Comparison of ENCODE assay signal across 18 cellular contexts in the genomic region with DNA sequence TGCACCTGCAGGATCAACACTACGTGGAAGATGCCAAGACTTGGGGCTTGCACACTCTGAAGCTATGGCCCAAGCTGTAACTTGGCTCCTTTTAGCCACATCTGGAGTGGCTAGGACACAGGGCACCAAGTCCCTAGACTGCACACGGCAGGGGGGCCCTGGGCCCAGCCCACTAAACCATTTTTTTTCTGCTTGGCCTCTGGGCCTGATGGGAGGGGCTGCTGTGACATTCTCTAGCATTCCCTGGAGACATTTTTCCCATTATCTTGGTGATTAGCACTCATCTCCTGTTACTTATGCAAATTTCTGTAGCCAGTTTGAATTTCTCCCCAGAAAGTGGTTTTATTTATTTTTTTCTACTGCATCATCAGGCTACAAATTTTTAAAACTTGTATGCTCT.
DNase-seq lines count a peak whose midpoint lies in the region; ATAC-seq and TF ChIP-seq lines count a peak whose summit lies in the region.
"Had no signal": no experiment of that assay in that cellular context is flagged by ENCODE, and none has a peak within 500 bp of the region (broad histone marks: within the 10 kb centered on the region; RNA-seq: fewer than 3 reads in every experiment).

No MANE protein-coding gene starts in this region.

- H3K56ac ChIP-seq in mesendoderm (ENCODE audit: low read length) = no peak overlapping the region

- no peaks in the 10 kb centered on the region for H3K27me3 Mint-ChIP-seq in endodermal cell (ENCODE audit: insufficient read depth)
- H3K27me3 Mint-ChIP-seq in activated CD8-positive, alpha-beta T cell treated with anti-CD3 and anti-CD28 coated beads for 36 hours = no peaks in the 10 kb centered on the region

- H2BK120ac ChIP-seq in mesendoderm (ENCODE audit: low read depth, low read length) = no peak overlapping the region

- CTCF ChIA-PET in activated CD8-positive, alpha-beta T cell treated with anti-CD3 and anti-CD28 coated beads for 36 hours (lab: Charles Lee) = no interaction called here

- no peaks in the 10 kb centered on the region for H3K27me3 ChIP-seq in Karpas-422 (ENCODE audit: low read length)
- H3K27me3 ChIP-seq in endodermal cell (ENCODE audit: control insufficient read depth, insufficient read depth, low read length, poor library complexity, severe bottlenecking) = no peaks in the 10 kb centered on the region
- H3K27me3 ChIP-seq in mesendoderm (ENCODE audit: insufficient read depth, low read length, poor library complexity) = no peaks in the 10 kb centered on the region
- H3K27me3 ChIP-seq: BLaER1 had no signal

- H2AK5ac ChIP-seq in mesendoderm (ENCODE audit: low read length) = no peak overlapping the region

- peaks cover 8% of the 10 kb centered on the region for H3K4me1 Mint-ChIP-seq in endodermal cell
- no peaks in the 10 kb centered on the region for H3K4me1 Mint-ChIP-seq in activated CD8-positive, alpha-beta T cell treated with anti-CD3 and anti-CD28 coated beads for 36 hours (ENCODE audit: low read depth)

- DNase-seq in ELF-1 (ENCODE audit: low read depth, low spot score) (peak; percentile 77), Karpas-422 (no peak), endodermal cell (peak; percentile 82), mesendoderm (peak; percentile 71), NCI-H774 (lab: John Stamatoyannopoulos, UW) (no peak), HCEC 1CT (no peak)
- DNase-seq in activated CD8-positive, alpha-beta T cell treated with anti-CD3 and anti-CD28 coated beads for 36 hours = no peak
- DNase-seq: 8988T, AML-193, Calu3, DMS 273 treated with DMSO at 0.1 percent for 48 hours, GM23248, IMR-90, KBM-7 had no signal

- no peak for TF ChIP-seq CTCF in endodermal cell (conservative IDR thresholded peaks at IDR 0.05)
- TF ChIP-seq CTCF in activated CD8-positive, alpha-beta T cell treated with anti-CD3 and anti-CD28 coated beads for 36 hours (IDR thresholded peaks at IDR 0.05) = no peak

- intact Hi-C loops in activated CD8-positive, alpha-beta T cell treated with anti-CD3 and anti-CD28 coated beads for 36 hours (cut with micrococcal nuclease) = no loop called here

- no peak overlapping the region for H2BK15ac ChIP-seq in mesendoderm (replicated peaks; ENCODE audit: low read depth)

- no peak overlapping the region for H4K8ac ChIP-seq in mesendoderm (ENCODE audit: low read depth, low read length)

- no peak overlapping the region for H3K18ac ChIP-seq in mesendoderm (ENCODE audit: low read length)

- no peak overlapping the region for H4K5ac ChIP-seq in mesendoderm (ENCODE audit: low read length)

- no peak overlapping the region for H3K4me3 ChIP-seq in Karpas-422 (ENCODE audit: low read length)
- H3K4me3 ChIP-seq in endodermal cell (ENCODE audit: low read length) = no peak overlapping the region
- no peak overlapping the region for H3K4me3 ChIP-seq in mesendoderm (ENCODE audit: low read length)
- H3K4me3 ChIP-seq: BLaER1, GM12878, GM23248, HAP-1 had no signal

- no peak overlapping the region for H3K4ac ChIP-seq in mesendoderm (ENCODE audit: low read depth, low read length)

- H3K27ac Mint-ChIP-seq in endodermal cell = no peak overlapping the region
- no peak overlapping the region for H3K27ac Mint-ChIP-seq in activated CD8-positive, alpha-beta T cell treated with anti-CD3 and anti-CD28 coated beads for 36 hours

- H3K27ac ChIP-seq in Karpas-422 (ENCODE audit: low read length) = no peak overlapping the region
- no peak overlapping the region for H3K27ac ChIP-seq in endodermal cell (ENCODE audit: low read depth, low read length)
- no peak overlapping the region for H3K27ac ChIP-seq in mesendoderm (ENCODE audit: low read depth, low read length)
- H3K27ac ChIP-seq: BLaER1, GM23248, HL-60 had no signal

- no peaks in the 10 kb centered on the region for H3K9me2 ChIP-seq in Karpas-422 (replicated peaks; ENCODE audit: insufficient read depth, low read length)

- H3K9me3 ChIP-seq in Karpas-422 (ENCODE audit: low read length) = peaks cover 5% of the 10 kb centered on the region
- H3K9me3 ChIP-seq in endodermal cell (ENCODE audit: control insufficient read depth, low read length) = no peaks in the 10 kb centered on the region
- H3K9me3 ChIP-seq: BLaER1 had no signal

- H3K4me1 ChIP-seq in Karpas-422 (ENCODE audit: low read length) (no peaks in the 10 kb centered on the region), endodermal cell (ENCODE audit: control insufficient read depth, insufficient read depth, low read length) (no peaks in the 10 kb centered on the region), mesendoderm (ENCODE audit: control insufficient read depth, low read depth, low read length) (no peaks in the 10 kb centered on the region)
- H3K4me1 ChIP-seq: BLaER1, HAP-1 had no signal

- POLR2A ChIA-PET in activated CD8-positive, alpha-beta T cell treated with anti-CD3 and anti-CD28 coated beads for 36 hours (lab: Charles Lee) = no interaction called here

- H2AFZ ChIP-seq in Karpas-422 (ENCODE audit: low read length) = peak overlapping the region; percentile 76; the same call in 1 of the 2 replicates
- H2AFZ ChIP-seq: GM23248 had no signal

- H4K20me1 ChIP-seq in Karpas-422 (ENCODE audit: insufficient read depth, low read depth, low read length) = no peaks in the 10 kb centered on the region
- H4K20me1 ChIP-seq: BLaER1 had no signal

- H3K36me3 ChIP-seq in Karpas-422 (ENCODE audit: insufficient read depth, low read length) (no peaks in the 10 kb centered on the region), endodermal cell (ENCODE audit: control insufficient read depth, insufficient read depth, low read length) (no peaks in the 10 kb centered on the region), mesendoderm (ENCODE audit: control insufficient read depth, insufficient read depth, low read length) (no peaks in the 10 kb centered on the region)
- H3K36me3 ChIP-seq: BLaER1, HAP-1 had no signal

- no peaks in the 10 kb centered on the region for H3K79me2 ChIP-seq in Karpas-422 (ENCODE audit: low read length)
- no peaks in the 10 kb centered on the region for H3K79me2 ChIP-seq in mesendoderm (ENCODE audit: control insufficient read depth, insufficient read depth, low read length)

- no peaks in the 10 kb centered on the region for H3K79me1 ChIP-seq in mesendoderm (ENCODE audit: low read length)

- WGBS in endodermal cell (ENCODE audit: insufficient coverage in 1 of 2, insufficient read length in 1 of 2), 2 experiments = 70 to 100% methylated on average over 1 to 2 of the region's 2 CpGs
- WGBS in mesendoderm (ENCODE audit: extremely low coverage, insufficient coverage, low lambda C conversion rate) = no CpG with 5 or more reads among the region's 2 CpGs

- no peak overlapping the region for H2BK5ac ChIP-seq in mesendoderm (ENCODE audit: low read length)

- H3K23ac ChIP-seq in mesendoderm (ENCODE audit: low read length) = no peak overlapping the region

- ATAC-seq in activated CD8-positive, alpha-beta T cell treated with anti-CD3 and anti-CD28 coated beads for 36 hours = no peak
- ATAC-seq: GM12878 had no signal

- H3K9ac ChIP-seq in Karpas-422 (ENCODE audit: low read length) = no peak overlapping the region
- H3K9ac ChIP-seq in endodermal cell (ENCODE audit: extremely low read depth, low read length, poor library complexity, severe bottlenecking) = no peak overlapping the region
- no peak overlapping the region for H3K9ac ChIP-seq in mesendoderm (ENCODE audit: low read length)
- H3K9ac ChIP-seq: BLaER1, GM23248 had no signal

- no peaks in the 10 kb centered on the region for H3K36me3 Mint-ChIP-seq in endodermal cell (ENCODE audit: low read depth)
- no peaks in the 10 kb centered on the region for H3K36me3 Mint-ChIP-seq in activated CD8-positive, alpha-beta T cell treated with anti-CD3 and anti-CD28 coated beads for 36 hours (ENCODE audit: low read depth)

- peaks cover 5% of the 10 kb centered on the region for H3K9me3 Mint-ChIP-seq in endodermal cell
- peaks cover 3% of the 10 kb centered on the region for H3K9me3 Mint-ChIP-seq in activated CD8-positive, alpha-beta T cell treated with anti-CD3 and anti-CD28 coated beads for 36 hours

- no peak overlapping the region for H3K4me3 Mint-ChIP-seq in endodermal cell
- H3K4me3 Mint-ChIP-seq in activated CD8-positive, alpha-beta T cell treated with anti-CD3 and anti-CD28 coated beads for 36 hours = no peak overlapping the region

- H3K4me2 ChIP-seq in Karpas-422 (ENCODE audit: low read depth, low read length, poor library complexity, severe bottlenecking) (no peak overlapping the region), mesendoderm (ENCODE audit: low read length) (no peak overlapping the region)
- H3K4me2 ChIP-seq: BLaER1 had no signal

Comparison
In these comparisons a context has a peak if more than half of its experiments do, and no peak if none do; other contexts are left out.
1. DNase-seq: peak in ELF-1 (single experiment), endodermal cell (single experiment) and mesendoderm (single experiment); none in Karpas-422 (single experiment), NCI-H774 (single experiment), activated CD8-positive, alpha-beta T cell treated with anti-CD3 and anti-CD28 coated beads for 36 hours (single experiment) and HCEC 1CT (single experiment).